35 cellular contexts compared by ENCODE assay signal in the genomic region with DNA sequence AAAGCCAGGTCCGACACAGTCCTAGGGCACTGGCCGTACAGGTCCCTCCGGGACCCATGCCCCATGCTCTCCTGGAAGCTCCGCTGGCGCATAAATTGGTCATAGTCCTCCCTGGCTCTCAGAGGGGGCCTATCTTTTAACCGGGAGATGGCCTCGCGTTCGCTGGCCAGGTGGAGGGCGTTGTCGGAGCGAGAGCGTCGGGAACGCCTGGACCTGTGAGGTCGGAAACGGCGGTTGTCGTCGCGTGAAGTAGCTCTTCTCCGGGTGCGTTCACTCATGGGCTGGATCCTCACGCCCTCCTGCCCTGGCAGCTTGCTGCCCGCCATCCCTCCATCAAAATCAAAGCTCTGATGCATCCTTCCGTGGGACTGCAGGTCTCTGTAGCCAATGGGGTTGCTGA.
A peak's percentile ranks its signal among the peaks of the same experiment; 100 is the strongest.
DNase-seq lines count a peak whose midpoint lies in the region; ATAC-seq, FAIRE-seq and TF ChIP-seq lines count a peak whose summit lies in the region.
"Had no signal": no experiment of that assay in that cellular context is flagged by ENCODE, and none has a peak within 500 bp of the region (broad histone marks: within the 10 kb centered on the region; RNA-seq: fewer than 3 reads in every experiment).

No MANE protein-coding gene starts in this region.

- H2BK15ac ChIP-seq in IMR-90 (ENCODE audit: low read depth, low read length), result no peak overlapping the region
- peak overlapping the region; percentile 23; the same call in 1 of the 2 replicates for H2BK15ac ChIP-seq in H1 (ENCODE audit: low read length)

- WGBS in IMR-90 (ENCODE audit: extremely low coverage in 2 of 2, insufficient read length in 1 of 2), 2 experiments, result 100% methylated on average over 6 of the region's 26 CpGs; no CpG with 5 or more reads in 1 of the 2 experiments
- WGBS in H1 (ENCODE audit: extremely low coverage in 1 of 2, insufficient coverage in 1 of 2, insufficient read length in 1 of 2, insufficient replicate concordance in 2 of 2, low coverage in 1 of 2, low lambda C conversion rate in 2 of 2, missing lambda C conversion rate in 1 of 2), 2 experiments, result 92% methylated on average over 20 of the region's 26 CpGs; no CpG with 5 or more reads in 1 of the 2 experiments
- WGBS in gastroesophageal sphincter (ENCODE audit: low coverage in 1 of 2), 2 donors, result 100% methylated on average over 1 of the region's 26 CpGs; no CpG with 5 or more reads in 1 of the 2 donors

- no peaks in the 10 kb centered on the region for H3F3A ChIP-seq in PC-3 (ENCODE audit: low read length, unreplicated experiment)

- no peak for TF ChIP-seq CTCF in IMR-90 (conservative IDR thresholded peaks at IDR 0.05; ENCODE audit: low read depth, low read length)
- no peak for TF ChIP-seq CTCF in PC-3 (conservative IDR thresholded peaks at IDR 0.05; ENCODE audit: low read depth, low read length)
- TF ChIP-seq CTCF in bronchial epithelial cell (IDR thresholded peaks at IDR 0.05; ENCODE audit: insufficient read depth, low read length, severe bottlenecking), result no peak
- TF ChIP-seq CTCF in H1 (IDR thresholded peaks at IDR 0.05; ENCODE audit: control extremely low read depth in 1 of 3, insufficient read depth in 1 of 3, low read depth in 1 of 3, low read length in 3 of 3), result no peak
- TF ChIP-seq CTCF in Caco-2 (IDR thresholded peaks at IDR 0.05; ENCODE audit: insufficient read depth in 1 of 2, low read depth in 1 of 2, low read length in 1 of 2, severe bottlenecking in 1 of 2, unreplicated experiment in 1 of 2), result no peak
- no peak for TF ChIP-seq CTCF in gastroesophageal sphincter (IDR thresholded peaks at IDR 0.05)

- no peak overlapping the region for H3K23ac ChIP-seq in IMR-90 (ENCODE audit: low read depth, low read length)
- no peak overlapping the region for H3K23ac ChIP-seq in H1 (ENCODE audit: insufficient read length)

- H3K4me1 Mint-ChIP-seq in Caco-2 (ENCODE audit: low read depth, unreplicated experiment), result no peaks in the 10 kb centered on the region
- H3K4me1 Mint-ChIP-seq: B cell; CD14-positive monocyte; CD4-positive, alpha-beta memory T cell; CD4-positive, CD25-positive, alpha-beta regulatory T cell; CD8-positive, alpha-beta memory T cell had no signal

- ATAC-seq in IMR-90 (ENCODE audit: low read depth), result no peak
- no peak for ATAC-seq in PC-3
- ATAC-seq in HG02759 (IDR thresholded peaks at IDR 0.05; ENCODE audit: unreplicated experiment), result no peak
- no peak for ATAC-seq in HG03460 (IDR thresholded peaks at IDR 0.05; ENCODE audit: unreplicated experiment)
- no peak for ATAC-seq in gastroesophageal sphincter
- ATAC-seq: A549; CD8-positive, alpha-beta T cell had no signal

- H3K4me3 ChIP-seq in IMR-90 (ENCODE audit: insufficient read depth, low read depth, low read length), result no peak overlapping the region
- no peak overlapping the region for H3K4me3 ChIP-seq in PC-3 (ENCODE audit: low read length)
- no peak overlapping the region for H3K4me3 ChIP-seq in bronchial epithelial cell (ENCODE audit: low read depth, low read length)
- no peak overlapping the region for H3K4me3 ChIP-seq in H1 (ENCODE audit: extremely low read depth in 1 of 4, insufficient read depth in 2 of 4, low read depth in 3 of 4, low read length in 4 of 4)
- H3K4me3 ChIP-seq in Caco-2 (ENCODE audit: low read depth, low read length), result no peak overlapping the region
- no peak overlapping the region for H3K4me3 ChIP-seq in gastroesophageal sphincter
- H3K4me3 ChIP-seq: A549; BLaER1; BLaER1 treated with 17β-estradiol and CSF1 and Interleukin-3, amounts not matched to agents 10 nM and 100 nM had no signal

- H3K9me1 ChIP-seq in IMR-90 (ENCODE audit: insufficient read depth, low read length), result peaks cover 5% of the 10 kb centered on the region

- H2BK120ac ChIP-seq in IMR-90 (ENCODE audit: low read depth, low read length) (no peak overlapping the region), H1 (replicated peaks; ENCODE audit: low read depth, low read length) (no peak overlapping the region)

- H3K36me3 ChIP-seq in IMR-90 (ENCODE audit: control insufficient read depth, insufficient read depth, low read length), result peaks cover 32% of the 10 kb centered on the region
- no peaks in the 10 kb centered on the region for H3K36me3 ChIP-seq in PC-3 (ENCODE audit: low read depth, low read length)
- H3K36me3 ChIP-seq in bronchial epithelial cell (ENCODE audit: control insufficient read depth, insufficient read depth, low read length), result peaks cover 2% of the 10 kb centered on the region
- peaks cover 0 to 5% (median 0%) of the 10 kb centered on the region in 4 experiments; a peak in 1 of 8 replicates for H3K36me3 ChIP-seq in H1 (ENCODE audit: control insufficient read depth in 2 of 4, insufficient read depth in 4 of 4, low read length in 3 of 4)
- no peaks in the 10 kb centered on the region for H3K36me3 ChIP-seq in Caco-2 (ENCODE audit: control insufficient read depth, insufficient read depth, low read length)
- peaks cover 0 to 62% of the 10 kb centered on the region in 2 donors for H3K36me3 ChIP-seq in gastroesophageal sphincter
- H3K36me3 ChIP-seq: BE2C, BLaER1 had no signal

- FAIRE-seq in bronchial epithelial cell (lab: Jason Lieb, UNC) (peak; percentile 36), H1 (lab: Jason Lieb, UNC) (no peak)
- FAIRE-seq: A204.1, A549 had no signal

- H2AFZ ChIP-seq in IMR-90 (replicated peaks; ENCODE audit: low read length, poor library complexity), result no peak overlapping the region
- no peak overlapping the region for H2AFZ ChIP-seq in PC-3 (ENCODE audit: low read length)
- no peak overlapping the region for H2AFZ ChIP-seq in H1 (ENCODE audit: low read length)

- intact Hi-C loops in IMR-90 (cut with micrococcal nuclease), result no loop called here
- intact Hi-C loops in PC-3 (cut with micrococcal nuclease), result no loop called here
- intact Hi-C loops in Caco-2 (cut with micrococcal nuclease; ENCODE audit: unreplicated experiment), result no loop called here

- H3K79me2 ChIP-seq in PC-3 (ENCODE audit: low read length) (no peaks in the 10 kb centered on the region), H1 (ENCODE audit: control insufficient read depth in 1 of 2, insufficient read depth in 2 of 2, low read length in 2 of 2) (no peaks in the 10 kb centered on the region)

- no peak overlapping the region for H2BK20ac ChIP-seq in IMR-90 (ENCODE audit: low read depth, low read length)
- no peak overlapping the region for H2BK20ac ChIP-seq in H1 (ENCODE audit: low read length)

- DNase-seq in IMR-90 (no peak), PC-3 (no peak), bronchial epithelial cell (ENCODE audit: low read depth) (no peak), H1 (ENCODE audit: low read depth in 1 of 2, low spot score in 2 of 2) (no peak), Caco-2 (no peak)
- DNase-seq: 8988T; ACHN; AML-193; BE2C; C1 segment of cervical spinal cord; Calu3; CD4-positive, alpha-beta memory T cell; CD4-positive, alpha-beta T cell; CD4-positive, CD25-positive, alpha-beta regulatory T cell; CD8-positive, alpha-beta memory T cell; CD8-positive, alpha-beta T cell; COR-L47; DMS 273 treated with DMSO at 0.1 percent for 48 hours; DMS153; DMS53; DMS79; DMS79 treated with DMSO at 0.1 percent for 48 hours; DND-41; EL had no signal

- no peak overlapping the region for H3K27ac Mint-ChIP-seq in Caco-2 (ENCODE audit: unreplicated experiment)
- H3K27ac Mint-ChIP-seq: B cell; CD14-positive monocyte; CD4-positive, alpha-beta memory T cell; CD4-positive, alpha-beta T cell; CD4-positive, CD25-positive, alpha-beta regulatory T cell; CD8-positive, alpha-beta memory T cell; CD8-positive, alpha-beta T cell had no signal

- no peak overlapping the region for H3K9ac ChIP-seq in IMR-90 (ENCODE audit: low read depth, low read length)
- H3K9ac ChIP-seq in PC-3 (ENCODE audit: low read length), result no peak overlapping the region
- H3K9ac ChIP-seq in H1 (replicated peaks in 1 of 4; ENCODE audit: extremely low read depth in 1 of 4, low read depth in 3 of 4, low read length in 3 of 4), result no peak overlapping the region
- H3K9ac ChIP-seq: BLaER1; BLaER1 treated with 17β-estradiol and CSF1 and Interleukin-3, amounts not matched to agents 10 nM and 100 nM had no signal

- BruUV-seq in IMR-90 (replicated peaks; lab: Mats Ljungman, UMichigan) (no TSS peak), PC-3 (replicated peaks; lab: Mats Ljungman, UMichigan) (no TSS peak), Caco-2 (replicated peaks; lab: Mats Ljungman, UMichigan) (no TSS peak)

- H4K91ac ChIP-seq in IMR-90 (ENCODE audit: insufficient read depth, low read depth, low read length) (no peak overlapping the region), H1 (replicated peaks; ENCODE audit: insufficient read length, low read length) (no peak overlapping the region)

- H2BK5ac ChIP-seq in IMR-90 (ENCODE audit: low read depth, low read length, poor library complexity, severe bottlenecking) (no peak overlapping the region), H1 (ENCODE audit: low read depth, low read length) (no peak overlapping the region)

- POLR2A ChIA-PET in IMR-90 (lab: Charles Lee; ENCODE audit: unreplicated experiment), result no interaction called here
- POLR2A ChIA-PET in PC-3 (lab: Charles Lee; ENCODE audit: unreplicated experiment), result no interaction called here
- POLR2A ChIA-PET in H1 (lab: Charles Lee; ENCODE audit: partially characterized antibody), result interaction anchor here (1.1 kb wide), 1 partner anchor 9 kb away, joined by 5 read pairs; no protein-coding TSS in a partner anchor
- POLR2A ChIA-PET in Caco-2 (lab: Charles Lee), result no interaction called here

- H3K9me2 ChIP-seq in PC-3 (replicated peaks; ENCODE audit: low read length), result no peaks in the 10 kb centered on the region

- H3K27ac ChIP-seq in IMR-90 (ENCODE audit: insufficient read depth, low read length), result no peak overlapping the region
- H3K27ac ChIP-seq in PC-3 (ENCODE audit: low read length), result 0 out of 2 replicates have a peak overlapping the region, but pooled peaks have one; percentile 44
- no peak overlapping the region for H3K27ac ChIP-seq in H1 (ENCODE audit: low read depth, low read length)
- H3K27ac ChIP-seq in gastroesophageal sphincter, result no peak overlapping the region
- H3K27ac ChIP-seq: 22Rv1; BLaER1; BLaER1 treated with 17β-estradiol and CSF1 and Interleukin-3, amounts not matched to agents 10 nM and 100 nM; C4-2B had no signal

- H4K20me1 ChIP-seq in IMR-90 (ENCODE audit: insufficient read depth, low read length), result 0 out of 2 replicates have a peak, but pooled peaks cover 5% of the 10 kb centered on the region
- no peaks in the 10 kb centered on the region for H4K20me1 ChIP-seq in PC-3 (ENCODE audit: low read length)
- no peaks in the 10 kb centered on the region for H4K20me1 ChIP-seq in H1 (replicated peaks in 1 of 2; ENCODE audit: control insufficient read depth in 1 of 2, insufficient read depth in 2 of 2, low read length in 2 of 2)
- H4K20me1 ChIP-seq: BLaER1; BLaER1 treated with 17β-estradiol and CSF1 and Interleukin-3, amounts not matched to agents 10 nM and 100 nM had no signal

- H3K36me3 Mint-ChIP-seq in Caco-2 (ENCODE audit: insufficient read depth, unreplicated experiment), result no peaks in the 10 kb centered on the region
- H3K36me3 Mint-ChIP-seq: CD14-positive monocyte; CD4-positive, alpha-beta memory T cell; CD4-positive, CD25-positive, alpha-beta regulatory T cell; CD8-positive, alpha-beta memory T cell; CD8-positive, alpha-beta T cell had no signal

- no peak overlapping the region for H3K4ac ChIP-seq in IMR-90 (ENCODE audit: low read depth, low read length)
- H3K4ac ChIP-seq in H1 (replicated peaks; ENCODE audit: insufficient read length, low read depth, low read length), result no peak overlapping the region

- no peak overlapping the region for H2BK12ac ChIP-seq in H1 (ENCODE audit: low read depth, low read length)

- H4K8ac ChIP-seq in IMR-90 (ENCODE audit: low read depth in 2 of 2, low read length in 2 of 2) (no peak overlapping the region), H1 (ENCODE audit: extremely low read depth, insufficient read depth, low read length) (no peak overlapping the region)

- no peak overlapping the region for H3K56ac ChIP-seq in IMR-90 (ENCODE audit: extremely low read depth, insufficient read depth, low read length)
- no peak overlapping the region for H3K56ac ChIP-seq in H1 (replicated peaks; ENCODE audit: insufficient read length, low read depth, low read length)

- no peak overlapping the region for H2AK5ac ChIP-seq in IMR-90 (ENCODE audit: low read depth, low read length)
- no peak overlapping the region; the same call in 1 of the 2 replicates for H2AK5ac ChIP-seq in H1 (ENCODE audit: low read depth, low read length)

- CTCF ChIA-PET in IMR-90 (lab: Yijun Ruan, JAX), result interaction anchor here (0.6 kb wide), 1 partner anchor 27 kb away, joined by 3 read pairs; no protein-coding TSS in a partner anchor
- CTCF ChIA-PET in PC-3 (lab: Charles Lee), result no interaction called here
- CTCF ChIA-PET in H1 (lab: Charles Lee; ENCODE audit: partially characterized antibody), result interaction anchor here (1.1 to 1.6 kb wide), 2 partner anchors 67 to 385 kb away, joined by 4 to 7 read pairs; no protein-coding TSS in a partner anchor
- CTCF ChIA-PET in Caco-2 (lab: Charles Lee), result no interaction called here

- no peak for TF ChIP-seq EP300 in H1 (IDR thresholded peaks at IDR 0.05; ENCODE audit: borderline replicate concordance in 1 of 2, low read depth in 2 of 2, low read length in 2 of 2)
- TF ChIP-seq EP300 in gastroesophageal sphincter (IDR thresholded peaks at IDR 0.05), result no peak

- in situ Hi-C loops in IMR-90 (cut with MboI; ENCODE audit: low sequenced_read_pairs), result no loop called here

- peak overlapping the region; percentile 15 for H2AK9ac ChIP-seq in IMR-90 (replicated peaks; ENCODE audit: low read depth, low read length, poor library complexity)

- no peak overlapping the region for H3K4me2 ChIP-seq in IMR-90 (ENCODE audit: low read depth, low read length)
- H3K4me2 ChIP-seq in PC-3 (ENCODE audit: low read length), result no peak overlapping the region
- H3K4me2 ChIP-seq in H1 (ENCODE audit: insufficient read depth in 1 of 2, low read depth in 2 of 2, low read length in 2 of 2), result no peak overlapping the region
- H3K4me2 ChIP-seq: A549, BLaER1 had no signal

- H3K4me3 Mint-ChIP-seq in Caco-2 (ENCODE audit: unreplicated experiment), result no peak overlapping the region
- H3K4me3 Mint-ChIP-seq: B cell; CD14-positive monocyte; CD4-positive, alpha-beta memory T cell; CD4-positive, alpha-beta T cell; CD4-positive, CD25-positive, alpha-beta regulatory T cell; CD8-positive, alpha-beta memory T cell; CD8-positive, alpha-beta T cell had no signal

- H4K5ac ChIP-seq in IMR-90 (ENCODE audit: low read depth, low read length), result no peak overlapping the region
- no peak overlapping the region for H4K5ac ChIP-seq in H1 (ENCODE audit: insufficient read length, low read depth, low read length)

- no peak for TF ChIP-seq POLR2A in IMR-90 (IDR thresholded peaks at IDR 0.05; ENCODE audit: low read depth, low read length)
- TF ChIP-seq POLR2A in H1 (IDR thresholded peaks at IDR 0.05; ENCODE audit: control extremely low read depth in 1 of 2, low read depth in 2 of 2, low read length in 2 of 2), result no peak
- no peak for TF ChIP-seq POLR2A in gastroesophageal sphincter (IDR thresholded peaks at IDR 0.05)

- no peaks in the 10 kb centered on the region for H3K23me2 ChIP-seq in H1 (ENCODE audit: low read depth, low read length)

- H3K9me3 ChIP-seq in IMR-90 (ENCODE audit: control insufficient read depth, insufficient read depth, low read length) (no peaks in the 10 kb centered on the region), PC-3 (ENCODE audit: low read length) (no peaks in the 10 kb centered on the region), H1 (ENCODE audit: insufficient read depth in 2 of 2, low read depth in 1 of 2, low read length in 1 of 2) (no peaks in the 10 kb centered on the region), Caco-2 (no peaks in the 10 kb centered on the region), gastroesophageal sphincter (no peaks in the 10 kb centered on the region)
- H3K9me3 ChIP-seq: A549, BE2C, BLaER1 had no signal

- H3K14ac ChIP-seq in IMR-90 (replicated peaks; ENCODE audit: low read depth, low read length) (no peak overlapping the region), H1 (ENCODE audit: insufficient read length) (no peak overlapping the region)

- no peaks in the 10 kb centered on the region for H3K27me3 Mint-ChIP-seq in Caco-2 (ENCODE audit: insufficient read depth, unreplicated experiment)
- H3K27me3 Mint-ChIP-seq: B cell; CD4-positive, CD25-positive, alpha-beta regulatory T cell had no signal

- H3K18ac ChIP-seq in IMR-90 (ENCODE audit: low read depth, low read length), result no peak overlapping the region
- no peak overlapping the region for H3K18ac ChIP-seq in H1 (ENCODE audit: extremely low read depth, low read length)

- H3K27me3 ChIP-seq in IMR-90 (ENCODE audit: control insufficient read depth, insufficient read depth, low read length) (no peaks in the 10 kb centered on the region), PC-3 (ENCODE audit: low read length) (no peaks in the 10 kb centered on the region), bronchial epithelial cell (ENCODE audit: control insufficient read depth, insufficient read depth, low read length) (no peaks in the 10 kb centered on the region), H1 (replicated peaks in 1 of 4; ENCODE audit: control insufficient read depth in 3 of 4, extremely low read depth in 1 of 4, insufficient read depth in 3 of 4, low read length in 3 of 4) (no peaks in the 10 kb centered on the region), Caco-2 (replicated peaks; ENCODE audit: control insufficient read depth, insufficient read depth, low read length) (no peaks in the 10 kb centered on the region), gastroesophageal sphincter (no peaks in the 10 kb centered on the region)
- H3K27me3 ChIP-seq: BE2C; BLaER1; BLaER1 treated with 17β-estradiol and CSF1 and Interleukin-3, amounts not matched to agents 10 nM and 100 nM had no signal

- peaks cover 10 to 36% of the 10 kb centered on the region in 2 experiments; a peak in 2 of 4 replicates for H3K79me1 ChIP-seq in IMR-90 (ENCODE audit: low read depth in 1 of 2, low read length in 2 of 2)
- H3K79me1 ChIP-seq in H1 (ENCODE audit: low read depth, low read length), result no peaks in the 10 kb centered on the region

- dilution Hi-C loops in IMR-90 (cut with HindIII; ENCODE audit: low sequenced_read_pairs, unreplicated experiment), result no loop called here

- H3K4me1 ChIP-seq in IMR-90 (ENCODE audit: control insufficient read depth, insufficient read depth, low read length), result peaks cover 2% of the 10 kb centered on the region; the same call in 1 of the 2 replicates
- peaks cover 35% of the 10 kb centered on the region for H3K4me1 ChIP-seq in PC-3 (ENCODE audit: insufficient read depth, low read length)
- H3K4me1 ChIP-seq in H1 (replicated peaks in 1 of 4; ENCODE audit: control insufficient read depth in 3 of 4, insufficient read depth in 4 of 4, low read length in 3 of 4), result peaks cover 4 to 11% (median 10%) of the 10 kb centered on the region in 4 experiments
- peaks cover 8% of the 10 kb centered on the region for H3K4me1 ChIP-seq in Caco-2
- peaks cover 0 to 4% (median 0%) of the 10 kb centered on the region in 3 donors for H3K4me1 ChIP-seq in gastroesophageal sphincter
- H3K4me1 ChIP-seq: BLaER1 had no signal

- TF ChIP-seq RAD21 in IMR-90 (IDR thresholded peaks at IDR 0.05; ENCODE audit: low read length) (no peak), H1 (IDR thresholded peaks at IDR 0.05 in 1 of 2, conservative IDR thresholded peaks at IDR 0.05 in 1 of 2; ENCODE audit: low read depth in 2 of 2, low read length in 2 of 2) (no peak)

- H3K9me3 Mint-ChIP-seq in Caco-2 (ENCODE audit: unreplicated experiment), result no peaks in the 10 kb centered on the region
- H3K9me3 Mint-ChIP-seq: CD4-positive, alpha-beta memory T cell; CD4-positive, alpha-beta T cell; CD8-positive, alpha-beta memory T cell; CD8-positive, alpha-beta T cell had no signal

Comparison
In these comparisons a context has a peak if more than half of its experiments do, and no peak if none do; other contexts are left out.
1. CTCF ChIA-PET loops: an anchor here in IMR-90 (0.6 kb wide) and H1 (1.1 to 1.6 kb wide); none called in PC-3 and Caco-2.